In the genomic region with DNA sequence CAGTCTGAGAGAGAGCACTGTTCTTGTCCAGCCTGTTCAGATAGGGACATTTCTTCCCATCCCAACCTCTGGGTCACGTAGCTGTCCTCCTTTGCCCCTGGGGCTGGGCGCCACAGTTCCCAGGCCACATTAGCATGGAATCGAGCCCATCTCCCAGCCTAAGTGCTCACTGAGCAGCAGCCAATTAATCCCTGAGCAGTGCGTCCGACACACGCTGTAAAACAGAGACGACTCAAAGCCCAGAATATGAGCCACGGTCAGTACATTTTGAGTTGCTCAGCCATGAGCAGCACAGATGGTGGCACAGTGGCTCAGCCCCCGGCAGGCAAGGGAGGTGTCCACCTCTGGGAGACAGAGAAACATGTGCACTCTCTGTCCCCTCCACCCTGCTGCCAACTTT, we compare ENCODE assay signal across 21 cellular contexts.
A peak's percentile ranks its signal among the peaks of the same experiment; 100 is the strongest.
DNase-seq lines count a peak whose midpoint lies in the region; ATAC-seq, FAIRE-seq and TF ChIP-seq lines count a peak whose summit lies in the region.
"Had no signal": no experiment of that assay in that cellular context is flagged by ENCODE, and none has a peak within 500 bp of the region (broad histone marks: within the 10 kb centered on the region; RNA-seq: fewer than 3 reads in every experiment).

No MANE protein-coding gene starts in this region.

- TF ChIP-seq RAD21 in HepG2 (CRISPR knock-in tag; IDR thresholded peaks at IDR 0.05): no peak

- H4K8ac ChIP-seq in neuronal stem cell (ENCODE audit: low read depth, low read length): no peak overlapping the region

- CTCF ChIA-PET in HepG2 (lab: Yijun Ruan, JAX; ENCODE audit: low intra/inter-chr PET ratio, low total read pairs): no interaction called here

- H2BK120ac ChIP-seq in neuronal stem cell (ENCODE audit: low read depth, low read length): no peak overlapping the region

- no peak for TF ChIP-seq CTCF in right lobe of liver (IDR thresholded peaks at IDR 0.05)
- TF ChIP-seq CTCF in HepG2 (CRISPR knock-in tag; IDR thresholded peaks at IDR 0.05): no peak
- TF ChIP-seq CTCF in heart right ventricle (IDR thresholded peaks at IDR 0.05): no peak
- no peak for TF ChIP-seq CTCF in upper lobe of right lung (IDR thresholded peaks at IDR 0.05)

- no peak for TF ChIP-seq EP300 in HepG2 (IDR thresholded peaks at IDR 0.05; ENCODE audit: low read depth in 2 of 2, low read length in 2 of 2)
- no peak for TF ChIP-seq EP300 in HepG2 (CRISPR knock-in tag; IDR thresholded peaks at IDR 0.05; ENCODE audit: borderline replicate concordance)

- no peak overlapping the region for H3K9ac ChIP-seq in HepG2 (ENCODE audit: insufficient read depth, low read depth, low read length)
- no peak overlapping the region for H3K9ac ChIP-seq in neuronal stem cell (ENCODE audit: low read depth, low read length, poor library complexity)
- H3K9ac ChIP-seq: BLaER1 treated with 17β-estradiol and CSF1 and Interleukin-3, amounts not matched to agents 10 nM and 100 nM had no signal

- H4K91ac ChIP-seq in neuronal stem cell (ENCODE audit: low read depth, low read length, poor library complexity): no peak overlapping the region

- no peak overlapping the region for H3K4ac ChIP-seq in neuronal stem cell (ENCODE audit: low read length)

- no peak overlapping the region for H3K4me2 ChIP-seq in HepG2 (ENCODE audit: low read depth, low read length)
- H3K4me2 ChIP-seq in neuronal stem cell (ENCODE audit: insufficient read depth, low read length, poor library complexity, severe bottlenecking): no peak overlapping the region
- H3K4me2 ChIP-seq: GM23338 had no signal

- intact Hi-C loops in right lobe of liver (cut with DNase I): no loop called here
- intact Hi-C loops in HepG2 (cut with micrococcal nuclease; ENCODE audit: unreplicated experiment): no loop called here
- intact Hi-C loops in heart right ventricle (cut with DNase I): loop anchor here in 1 of 10 donors (2.0 kb wide), 1 partner anchor 64 kb away; no protein-coding TSS in a partner anchor
- intact Hi-C loops in upper lobe of right lung (cut with DNase I): no loop called here

- no peaks in the 10 kb centered on the region for H3K79me2 ChIP-seq in HepG2 (ENCODE audit: insufficient read depth, low read length)

- no peak overlapping the region for H2BK5ac ChIP-seq in neuronal stem cell (ENCODE audit: low read length)

- H3K27me3 ChIP-seq in right lobe of liver (no peaks in the 10 kb centered on the region), HepG2 (ENCODE audit: control insufficient read depth in 1 of 2, insufficient read depth in 2 of 2, low read length in 2 of 2) (peaks cover 4 to 40% of the 10 kb centered on the region in 2 experiments; a peak in 4 of 5 replicates), heart right ventricle (peaks cover 0 to 56% (median 5%) of the 10 kb centered on the region in 7 donors), neuronal stem cell (ENCODE audit: control insufficient read depth in 3 of 3, insufficient read depth in 3 of 3, low read depth in 1 of 3, low read length in 3 of 3) (peaks cover 0 to 27% (median 0%) of the 10 kb centered on the region in 3 experiments), upper lobe of right lung (peaks cover 16% of the 10 kb centered on the region), SJCRH30 (peaks cover 28% of the 10 kb centered on the region)
- H3K27me3 ChIP-seq: MG63 had no signal

- H3K36me3 ChIP-seq in right lobe of liver (no peaks in the 10 kb centered on the region), HepG2 (replicated peaks in 1 of 2; ENCODE audit: control insufficient read depth in 1 of 2, insufficient read depth in 2 of 2, low read length in 2 of 2) (no peaks in the 10 kb centered on the region), heart right ventricle (no peaks in the 10 kb centered on the region), neuronal stem cell (replicated peaks in 1 of 2; ENCODE audit: control insufficient read depth in 2 of 2, insufficient read depth in 2 of 2, low read length in 2 of 2) (no peaks in the 10 kb centered on the region), upper lobe of right lung (no peaks in the 10 kb centered on the region), SJCRH30 (no peaks in the 10 kb centered on the region)
- H3K36me3 ChIP-seq: BLaER1 treated with 17β-estradiol and CSF1 and Interleukin-3, amounts not matched to agents 10 nM and 100 nM; HAP-1; MG63 had no signal

- H4K20me1 ChIP-seq in HepG2 (ENCODE audit: insufficient read depth, low read length): no peaks in the 10 kb centered on the region
- H4K20me1 ChIP-seq: BLaER1 treated with 17β-estradiol and CSF1 and Interleukin-3, amounts not matched to agents 10 nM and 100 nM had no signal

- H2BK12ac ChIP-seq in neuronal stem cell (ENCODE audit: low read length): no peak overlapping the region

- H2AK5ac ChIP-seq in neuronal stem cell (ENCODE audit: low read depth, low read length): no peak overlapping the region

- no peak for FAIRE-seq in HepG2 (lab: Jason Lieb, UNC)
- FAIRE-seq: HTR-8/SVneo had no signal

- DNase-seq in right lobe of liver (peak in 2 of 3 donors; percentile 12 to 27), HepG2 (ENCODE audit: low spot score) (no peak), heart right ventricle (peak in 1 of 2 donors; percentile 27), neuronal stem cell (ENCODE audit: low spot score) (no peak), upper lobe of right lung (peak; percentile 36), ACHN (no peak), SJCRH30 (no peak)
- DNase-seq: CD4-positive, alpha-beta memory T cell; COR-L47; DMS53; HFFc6; KBM-7; MG63; NCI-H2029; NCI-H526 treated with DMSO at 0.1 percent for 48 hours had no signal

- ATAC-seq in right lobe of liver (no peak), HepG2 (no peak), heart right ventricle (peak in 5 of 8 donors; percentile 39 to 79 (median 68)), upper lobe of right lung (no peak), GM18858 (IDR thresholded peaks at IDR 0.05; ENCODE audit: unreplicated experiment) (no peak)
- ATAC-seq: GM23338, Panc1 had no signal

- no peak overlapping the region for H2BK15ac ChIP-seq in neuronal stem cell (ENCODE audit: low read length)

- POLR2A ChIA-PET in HepG2 (lab: Yijun Ruan, JAX): no interaction called here

- H3K14ac ChIP-seq in neuronal stem cell (ENCODE audit: low read length): peak overlapping the region; percentile 17

- no peak for TF ChIP-seq POLR2A in right lobe of liver (IDR thresholded peaks at IDR 0.05)
- TF ChIP-seq POLR2A in HepG2 (IDR thresholded peaks at IDR 0.05; ENCODE audit: insufficient read depth in 1 of 2, low read depth in 2 of 2, low read length in 2 of 2): no peak

- no peak overlapping the region for H3K23ac ChIP-seq in neuronal stem cell (ENCODE audit: low read depth, low read length, poor library complexity)

- H3K27ac ChIP-seq in right lobe of liver (no peak overlapping the region), HepG2 (ENCODE audit: extremely low read length, insufficient read depth, low read length) (no peak overlapping the region), heart right ventricle (no peak overlapping the region), neuronal stem cell (replicated peaks; ENCODE audit: low read length) (no peak overlapping the region), upper lobe of right lung (no peak overlapping the region), SJCRH30 (no peak overlapping the region)
- H3K27ac ChIP-seq: BLaER1 treated with 17β-estradiol and CSF1 and Interleukin-3, amounts not matched to agents 10 nM and 100 nM had no signal

- no peaks in the 10 kb centered on the region for H3K4me1 ChIP-seq in right lobe of liver
- H3K4me1 ChIP-seq in HepG2 (ENCODE audit: insufficient read depth, low read length): no peaks in the 10 kb centered on the region
- peaks cover 0 to 4% (median 0%) of the 10 kb centered on the region in 9 donors for H3K4me1 ChIP-seq in heart right ventricle
- peaks cover 0 to 17% of the 10 kb centered on the region in 2 donors for H3K4me1 ChIP-seq in neuronal stem cell (ENCODE audit: control insufficient read depth in 2 of 2, insufficient read depth in 1 of 2, low read depth in 1 of 2, low read length in 2 of 2)
- no peaks in the 10 kb centered on the region for H3K4me1 ChIP-seq in upper lobe of right lung
- H3K4me1 ChIP-seq in SJCRH30: no peaks in the 10 kb centered on the region
- H3K4me1 ChIP-seq: HAP-1 had no signal

- no peak overlapping the region for H2AFZ ChIP-seq in HepG2 (ENCODE audit: low read length)
- H2AFZ ChIP-seq in neuronal stem cell (ENCODE audit: low read length): no peak overlapping the region
- H2AFZ ChIP-seq: GM23338 had no signal

- H3K79me1 ChIP-seq in neuronal stem cell (ENCODE audit: low read depth, low read length): no peaks in the 10 kb centered on the region

- WGBS in right lobe of liver (ENCODE audit: insufficient coverage, low coverage, low lambda C conversion rate, missing lambda C conversion rate): 46% methylated on average over 3 of the region's 9 CpGs
- WGBS in HepG2 (ENCODE audit: low lambda C conversion rate): 19% methylated on average over 7 of the region's 9 CpGs
- WGBS in heart right ventricle, 2 donors: 49 to 65% methylated on average over 9 of the region's 9 CpGs
- WGBS in neuronal stem cell (ENCODE audit: extremely low coverage in 2 of 2, insufficient read length in 2 of 2, insufficient replicate concordance in 1 of 2), 2 donors: no CpG with 5 or more reads among the region's 9 CpGs

- in situ Hi-C loops in HepG2 (cut with HindIII; ENCODE audit: extremely low pct_ligation_motif_present, low pct_unique_long_range_greater_than_20kb): no loop called here
- in situ Hi-C loops in ACHN (cut with HindIII; ENCODE audit: low pct_ligation_motif_present, low pct_unique_long_range_greater_than_20kb, low sequenced_read_pairs): no loop called here

- H3K9me3 ChIP-seq in right lobe of liver (no peaks in the 10 kb centered on the region), HepG2 (ENCODE audit: low read length) (no peaks in the 10 kb centered on the region), heart right ventricle (no peaks in the 10 kb centered on the region), neuronal stem cell (replicated peaks in 1 of 2; ENCODE audit: control insufficient read depth in 2 of 2, insufficient read depth in 1 of 2, low read depth in 1 of 2, low read length in 2 of 2) (no peaks in the 10 kb centered on the region), upper lobe of right lung (no peaks in the 10 kb centered on the region), SJCRH30 (replicated peaks) (no peaks in the 10 kb centered on the region)
- H3K9me3 ChIP-seq: HAP-1, MG63 had no signal

- no TSS peak for BruUV-seq in HepG2 (replicated peaks; lab: Mats Ljungman, UMichigan)

- H3K18ac ChIP-seq in neuronal stem cell (ENCODE audit: low read length): no peak overlapping the region

- no peak overlapping the region for H3K4me3 ChIP-seq in right lobe of liver
- no peak overlapping the region for H3K4me3 ChIP-seq in HepG2 (replicated peaks in 1 of 3; ENCODE audit: insufficient read depth in 1 of 3, low read depth in 2 of 3, low read length in 3 of 3)
- no peak overlapping the region for H3K4me3 ChIP-seq in heart right ventricle
- no peak overlapping the region for H3K4me3 ChIP-seq in neuronal stem cell (ENCODE audit: low read length in 2 of 2)
- no peak overlapping the region for H3K4me3 ChIP-seq in upper lobe of right lung
- no peak overlapping the region for H3K4me3 ChIP-seq in SJCRH30
- H3K4me3 ChIP-seq: BLaER1 treated with 17β-estradiol and CSF1 and Interleukin-3, amounts not matched to agents 10 nM and 100 nM; GM23338; HAP-1; MG63 had no signal

Comparison
In these comparisons a context has a peak if more than half of its experiments do, and no peak if none do; other contexts are left out.
1. DNase-seq: peak in right lobe of liver (2 of 3) and upper lobe of right lung (single experiment); none in HepG2 (single experiment), neuronal stem cell (single experiment), ACHN (single experiment) and SJCRH30 (0 of 2).
2. ATAC-seq: peak in heart right ventricle (5 of 8); none in right lobe of liver (0 of 4), HepG2 (single experiment), upper lobe of right lung (single experiment) and GM18858 (single experiment).